ENCODE assay signal across 21 cellular contexts in genomic region chr13:113887700-113888201, GRCh38. TPM values are rescaled to one million over a fixed set of nuclear protein-coding genes. Genes with fewer than 3 reads are reported as not detected.
DNase-seq lines count a peak whose midpoint lies in the region; ATAC-seq and FAIRE-seq lines count a peak whose summit lies in the region.
"Had no signal": no experiment of that assay in that cellular context is flagged by ENCODE, and none has a peak within 500 bp of the region (broad histone marks: within the 10 kb centered on the region; RNA-seq: fewer than 3 reads in every experiment).

No MANE protein-coding gene starts in this region.

- no peak overlapping the region for H3K27ac Mint-ChIP-seq in immature natural killer cell
- H3K27ac Mint-ChIP-seq: activated CD8-positive, alpha-beta T cell treated with anti-CD3 and anti-CD28 coated beads, Interleukin-2, amount 10 ng/mL, durations not matched to agents 7 days and 5 days; activated naive CD8-positive, alpha-beta T cell treated with anti-CD3 and anti-CD28 coated beads for 36 hours; activated T-cell treated with anti-CD3 and anti-CD28 coated beads, Interleukin-2, amount 50 U/mL, for 72 hours; naive thymus-derived CD8-positive, alpha-beta T cell; stimulated activated naive B cell treated with anti-CD40 and anti-IgM and Interleukin-4, amounts not matched to agents 10 μg/mL and 1 μg/mL and 100 μg/mL, for 72 hours; T-helper 17 cell; WTC11 had no signal

- no peaks in the 10 kb centered on the region for H3K36me3 Mint-ChIP-seq in immature natural killer cell
- H3K36me3 Mint-ChIP-seq: activated naive CD8-positive, alpha-beta T cell treated with anti-CD3 and anti-CD28 coated beads for 36 hours; naive thymus-derived CD8-positive, alpha-beta T cell; stimulated activated naive B cell treated with anti-CD40 and anti-IgM and Interleukin-4, amounts not matched to agents 10 μg/mL and 1 μg/mL and 100 μg/mL, for 72 hours had no signal

- peaks cover 0 to 6% (median 0%) of the 10 kb centered on the region in 6 donors for H3K9me3 Mint-ChIP-seq in immature natural killer cell
- H3K9me3 Mint-ChIP-seq: activated naive CD8-positive, alpha-beta T cell treated with anti-CD3 and anti-CD28 coated beads for 36 hours; activated T-cell treated with anti-CD3 and anti-CD28 coated beads, Interleukin-2, amount 50 U/mL, for 72 hours; central memory CD8-positive, alpha-beta T cell; stimulated activated naive B cell treated with anti-CD40 and anti-IgM and Interleukin-4, amounts not matched to agents 10 μg/mL and 1 μg/mL and 100 μg/mL, for 72 hours had no signal

- ATAC-seq in HG02571 (IDR thresholded peaks at IDR 0.05; ENCODE audit: unreplicated experiment) (no peak), HG03039 (IDR thresholded peaks at IDR 0.05; ENCODE audit: unreplicated experiment) (no peak)
- ATAC-seq: activated CD8-positive, alpha-beta T cell treated with anti-CD3 and anti-CD28 coated beads, Interleukin-2, amount 10 ng/mL, durations not matched to agents 7 days and 5 days; activated T-cell treated with anti-CD3 and anti-CD28 coated beads, Interleukin-2, amount 50 U/mL, for 72 hours; naive thymus-derived CD8-positive, alpha-beta T cell; stimulated activated naive B cell treated with anti-CD40 and anti-IgM and Interleukin-4, amounts not matched to agents 10 μg/mL and 1 μg/mL and 100 μg/mL, for 72 hours; T-helper 17 cell; WTC11 had no signal

- peaks cover 1 to 2% of the 10 kb centered on the region in 2 donors for H3K4me1 Mint-ChIP-seq in immature natural killer cell
- H3K4me1 Mint-ChIP-seq: activated naive CD8-positive, alpha-beta T cell treated with anti-CD3 and anti-CD28 coated beads for 36 hours; central memory CD8-positive, alpha-beta T cell had no signal

- FAIRE-seq in GM19239 (lab: Jason Lieb, UNC) = no peak
- FAIRE-seq: HTR-8/SVneo had no signal

- H3K4me3 Mint-ChIP-seq in immature natural killer cell = no peak overlapping the region
- H3K4me3 Mint-ChIP-seq: activated CD8-positive, alpha-beta T cell treated with anti-CD3 and anti-CD28 coated beads, Interleukin-2, amount 10 ng/mL, durations not matched to agents 7 days and 5 days; activated naive CD8-positive, alpha-beta T cell treated with anti-CD3 and anti-CD28 coated beads for 36 hours; activated T-cell treated with anti-CD3 and anti-CD28 coated beads, Interleukin-2, amount 50 U/mL, for 72 hours; central memory CD8-positive, alpha-beta T cell; naive thymus-derived CD8-positive, alpha-beta T cell; stimulated activated naive B cell treated with anti-CD40 and anti-IgM and Interleukin-4, amounts not matched to agents 10 μg/mL and 1 μg/mL and 100 μg/mL, for 72 hours; T-helper 17 cell; WTC11 had no signal

- H3K27me3 Mint-ChIP-seq in immature natural killer cell (ENCODE audit: low read depth in 3 of 3) = peaks cover 2 to 9% (median 3%) of the 10 kb centered on the region in 3 donors

- DNase-seq in COR-L47 (lab: John Stamatoyannopoulos, UW) (peak; percentile 75), amniotic epithelial cell (ENCODE audit: low read depth) (peak; percentile 29), fibroblast of gingiva (ENCODE audit: low read depth) (peak; percentile 98), renal cortical epithelial cell (ENCODE audit: low read depth) (peak; percentile 51), GM19239 (ENCODE audit: insufficient read length, low spot score) (no peak), immature natural killer cell (no peak)
- DNase-seq: activated CD8-positive, alpha-beta T cell treated with anti-CD3 and anti-CD28 coated beads, Interleukin-2, amount 10 ng/mL, durations not matched to agents 7 days and 5 days; activated naive CD8-positive, alpha-beta T cell treated with anti-CD3 and anti-CD28 coated beads for 36 hours; activated T-cell treated with anti-CD3 and anti-CD28 coated beads, Interleukin-2, amount 50 U/mL, for 72 hours; naive thymus-derived CD8-positive, alpha-beta T cell; NCI-H1930; NCI-H524 treated with DMSO at 0.1 percent for 48 hours; SJCRH30; stimulated activated CD4-positive, alpha-beta T cell treated with anti-CD3 and anti-CD28 coated beads, Interleukin-15, amount 100 ng/mL, for 24 hours; stimulated activated naive B cell treated with anti-CD40 and anti-IgM and Interleukin-4, amounts not matched to agents 10 μg/mL and 1 μg/mL and 100 μg/mL, for 72 hours; T-helper 17 cell had no signal

RNA-seq across cellular contexts. Expression of gene GAS6, which starts 23.9 kb away (rescaled TPM):
- total RNA-seq in renal cortical epithelial cell = 174 and 236 TPM in 2 replicates
- 1 to 10 TPM in 2 of 3 donors, not detected in 1; 1.0 to 1.2 TPM for polyA plus RNA-seq in immature natural killer cell

Comparison
In these comparisons a context has a peak if more than half of its experiments do, and no peak if none do; other contexts are left out.
1. DNase-seq: peak in COR-L47 (single experiment), amniotic epithelial cell (single experiment), fibroblast of gingiva (single experiment) and renal cortical epithelial cell (single experiment); none in GM19239 (single experiment) and immature natural killer cell (0 of 3).